Comparison of ENCODE assay signal across 13 cellular contexts in the genomic region with DNA sequence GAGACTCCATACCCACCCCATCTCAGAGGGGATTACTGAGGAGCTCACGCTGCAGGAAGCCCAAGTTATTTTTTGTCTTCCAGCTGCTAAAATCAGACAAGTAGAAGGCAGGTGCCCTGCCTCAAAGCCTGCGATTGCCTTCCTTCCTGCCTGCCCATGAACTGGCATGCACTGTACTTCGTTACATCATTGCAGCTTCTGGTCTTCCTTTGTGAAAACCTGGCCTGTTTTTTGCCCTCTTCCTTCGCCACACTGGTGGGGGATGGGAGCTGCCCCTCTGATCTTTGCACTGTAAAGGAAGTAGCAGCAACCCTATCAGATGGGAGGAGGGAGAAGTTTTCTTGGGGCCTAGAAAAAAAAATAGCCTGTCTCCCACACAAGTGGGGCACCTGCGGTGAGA.
DNase-seq lines count a peak whose midpoint lies in the region; ATAC-seq, FAIRE-seq and TF ChIP-seq lines count a peak whose summit lies in the region.
"Had no signal": no experiment of that assay in that cellular context is flagged by ENCODE, and none has a peak within 500 bp of the region (broad histone marks: within the 10 kb centered on the region; RNA-seq: fewer than 3 reads in every experiment).

No MANE protein-coding gene starts in this region.

- peak; percentile 82 for ATAC-seq in effector memory CD8-positive, alpha-beta T cell (replicated peaks)
- ATAC-seq: right cardiac atrium had no signal

- no peaks in the 10 kb centered on the region for H3K27me3 Mint-ChIP-seq in effector memory CD8-positive, alpha-beta T cell

- intact Hi-C loops in PC-9 (cut with micrococcal nuclease; ENCODE audit: unreplicated experiment): no loop called here

- H4K20me1 ChIP-seq in BLaER1 (no peaks in the 10 kb centered on the region), Loucy (ENCODE audit: insufficient read depth, low read length, poor library complexity, severe bottlenecking) (no peaks in the 10 kb centered on the region), PC-9 (ENCODE audit: insufficient read depth) (no peaks in the 10 kb centered on the region)

- H2AFZ ChIP-seq in Loucy (ENCODE audit: low read length): 0 out of 2 replicates have a peak overlapping the region, but pooled peaks have one; percentile 4
- no peak overlapping the region for H2AFZ ChIP-seq in PC-9

- no peaks in the 10 kb centered on the region for H3K79me2 ChIP-seq in Loucy (ENCODE audit: insufficient read depth, low read length)
- H3K79me2 ChIP-seq in PC-9 (ENCODE audit: low read depth): no peaks in the 10 kb centered on the region

- peaks cover 74 to 81% of the 10 kb centered on the region in 2 donors for H3K4me1 Mint-ChIP-seq in effector memory CD8-positive, alpha-beta T cell (ENCODE audit: low read depth in 2 of 2)

- BruUV-seq in PC-9 (replicated peaks; lab: Mats Ljungman, UMichigan): no TSS peak

- CTCF ChIA-PET in PC-9 (lab: Charles Lee): no interaction called here

- H3K9me2 ChIP-seq in Loucy (replicated peaks; ENCODE audit: low read depth, low read length) (no peaks in the 10 kb centered on the region), PC-9 (ENCODE audit: insufficient read depth) (no peaks in the 10 kb centered on the region)

- POLR2A ChIA-PET in PC-9 (lab: Charles Lee; ENCODE audit: unreplicated experiment): no interaction called here

- H3K4me3 ChIP-seq in BLaER1: peak overlapping the region; percentile 40; the same call in 1 of the 2 replicates
- H3K4me3 ChIP-seq in Loucy (ENCODE audit: low read length, poor library complexity, severe bottlenecking): peak overlapping the region; percentile 46
- no peak overlapping the region for H3K4me3 ChIP-seq in PC-9
- H3K4me3 ChIP-seq: SJSA1 had no signal

- H3K9me3 ChIP-seq in BLaER1 (peaks cover 7% of the 10 kb centered on the region; the same call in 1 of the 2 replicates), Loucy (ENCODE audit: insufficient read depth, low read depth, low read length) (no peaks in the 10 kb centered on the region), PC-9 (ENCODE audit: insufficient read depth, low read depth) (no peaks in the 10 kb centered on the region)
- H3K9me3 ChIP-seq: SJSA1 had no signal

- H3K9me3 Mint-ChIP-seq in effector memory CD8-positive, alpha-beta T cell: no peaks in the 10 kb centered on the region

- H3K36me3 ChIP-seq in BLaER1: no peaks in the 10 kb centered on the region
- no peaks in the 10 kb centered on the region for H3K36me3 ChIP-seq in Loucy (ENCODE audit: insufficient read depth, low read length)
- H3K36me3 ChIP-seq in PC-9 (ENCODE audit: low read depth): no peaks in the 10 kb centered on the region
- H3K36me3 ChIP-seq: SJSA1 had no signal

- peaks cover 7% of the 10 kb centered on the region; the same call in 1 of the 2 replicates for H3F3A ChIP-seq in Loucy (ENCODE audit: low read depth)
- H3F3A ChIP-seq in PC-9 (ENCODE audit: insufficient read depth, low read depth): no peaks in the 10 kb centered on the region

- peak; percentile 37 for DNase-seq in activated CD8-positive, alpha-beta memory T cell treated with anti-CD3 and anti-CD28 coated beads, Interleukin-2, amount 50 U/mL, for 1 hour (ENCODE audit: extremely low read depth)
- peak; percentile 45 to 67 (median 61) for DNase-seq in effector memory CD8-positive, alpha-beta T cell
- DNase-seq in PC-9 (no peak), RCC 7860 (ENCODE audit: low spot score) (no peak), germinal center (ENCODE audit: low spot score) (no peak), urothelium cell line (ENCODE audit: low spot score) (no peak)
- DNase-seq: NCI-H1105 had no signal

- H3K4me1 ChIP-seq in BLaER1 (peaks cover 83% of the 10 kb centered on the region), Loucy (ENCODE audit: insufficient read depth, low read length, poor library complexity, severe bottlenecking) (peaks cover 61% of the 10 kb centered on the region), PC-9 (replicated peaks; ENCODE audit: insufficient read depth) (no peaks in the 10 kb centered on the region)
- H3K4me1 ChIP-seq: SJSA1 had no signal

- H3K27me3 ChIP-seq in BLaER1: no peaks in the 10 kb centered on the region
- no peaks in the 10 kb centered on the region for H3K27me3 ChIP-seq in Loucy (ENCODE audit: insufficient read depth, low read length, poor library complexity, severe bottlenecking)
- no peaks in the 10 kb centered on the region; the same call in 1 of the 2 replicates for H3K27me3 ChIP-seq in PC-9 (ENCODE audit: insufficient read depth, low read depth)
- H3K27me3 ChIP-seq: SJSA1 had no signal

- H3K4me2 ChIP-seq in BLaER1: peak overlapping the region; percentile 90
- peak overlapping the region; percentile 64 for H3K4me2 ChIP-seq in Loucy (ENCODE audit: low read depth, low read length, poor library complexity, severe bottlenecking)
- no peak overlapping the region for H3K4me2 ChIP-seq in PC-9

- peak overlapping the region; percentile 49 to 89 for H3K27ac Mint-ChIP-seq in effector memory CD8-positive, alpha-beta T cell

- H3K27ac ChIP-seq in BLaER1 (peak overlapping the region; percentile 91), PC-9 (no peak overlapping the region)
- H3K27ac ChIP-seq: epithelial cell of prostate, SJSA1 had no signal

- H3K4me3 Mint-ChIP-seq in effector memory CD8-positive, alpha-beta T cell: peak overlapping the region; percentile 60 to 71

- no peak for FAIRE-seq in RCC 7860 (lab: Jason Lieb, UNC)
- FAIRE-seq in urothelium cell line (lab: Jason Lieb, UNC): no peak
- FAIRE-seq: bronchial epithelial cell had no signal

- H3K9ac ChIP-seq in BLaER1: peak overlapping the region; percentile 70; the same call in 1 of the 2 replicates
- H3K9ac ChIP-seq in Loucy (ENCODE audit: low read depth, low read length, poor library complexity, severe bottlenecking): peak overlapping the region; percentile 49

- peaks cover 5% of the 10 kb centered on the region for H3K36me3 Mint-ChIP-seq in effector memory CD8-positive, alpha-beta T cell (ENCODE audit: insufficient read depth)

- TF ChIP-seq CTCF in Loucy (conservative IDR thresholded peaks at IDR 0.05; ENCODE audit: low read length): no peak
- no peak for TF ChIP-seq CTCF in PC-9 (conservative IDR thresholded peaks at IDR 0.05)

Comparison
In these comparisons a context has a peak if more than half of its experiments do, and no peak if none do; other contexts are left out.
1. DNase-seq: peak in activated CD8-positive, alpha-beta memory T cell treated with anti-CD3 and anti-CD28 coated beads, Interleukin-2, amount 50 U/mL, for 1 hour (single experiment) and effector memory CD8-positive, alpha-beta T cell (3 of 3); none in PC-9 (0 of 2), RCC 7860 (single experiment), germinal center (single experiment) and urothelium cell line (single experiment).